In genomic region chrX:19446397-19446796, GRCh38 we compare ENCODE assay signal across 32 cellular contexts.
"Had no signal": no experiment of that assay in that cellular context is flagged by ENCODE, and none has a peak within 500 bp of the region (broad histone marks: within the 10 kb centered on the region; RNA-seq: fewer than 3 reads in every experiment).

No MANE protein-coding gene starts in this region.

- H3K9me3 Mint-ChIP-seq: activated B cell treated with CpG ODN at 0.5 μM for 24 hours; activated CD4-positive, alpha-beta memory T cell treated with anti-CD3 and anti-CD28 coated beads, Interleukin-2, amount 10 ng/mL, durations not matched to agents 7 days and 5 days; activated naive CD8-positive, alpha-beta T cell treated with anti-CD3 and anti-CD28 coated beads for 36 hours; activated naive CD8-positive, alpha-beta T cell treated with anti-CD3 and anti-CD28 coated beads, Interleukin-2, amount 50 U/mL, for 24 hours; activated T-cell treated with anti-CD3 and anti-CD28 coated beads, Interleukin-2, amount 50 U/mL, for 24 hours; activated T-cell treated with anti-CD3 and anti-CD28 coated beads, Interleukin-2, amount 50 U/mL, for 72 hours; effector memory CD8-positive, alpha-beta T cell; T-helper 1 cell treated with Interleukin-12 subunit alpha and Interleukin-12 subunit beta and Interleukin-4 antibody, amounts not matched to agents 30 μg/mL and 1 μg/mL, for 36 hours had no signal

- H2AFZ ChIP-seq: hepatocyte had no signal

- ATAC-seq: activated CD4-positive, CD25-positive, alpha-beta regulatory T cell treated with anti-CD3 and anti-CD28 coated beads, Interleukin-2, amount 50 U/mL, for 24 hours; activated naive CD8-positive, alpha-beta T cell treated with anti-CD3 and anti-CD28 coated beads, Interleukin-2, amount 50 U/mL, for 24 hours; activated T-cell treated with anti-CD3 and anti-CD28 coated beads, Interleukin-2, amount 50 U/mL, for 72 hours; body of pancreas; effector memory CD8-positive, alpha-beta T cell; foreskin keratinocyte; gastroesophageal sphincter; heart right ventricle had no signal

- H3K27me3 ChIP-seq: adrenal gland, body of pancreas, esophagus muscularis mucosa, foreskin keratinocyte, gastroesophageal sphincter, hepatocyte had no signal

- DNase-seq: activated B cell treated with CpG ODN at 0.5 μM for 24 hours; activated CD4-positive, alpha-beta memory T cell treated with anti-CD3 and anti-CD28 coated beads, Interleukin-2, amount 10 ng/mL, durations not matched to agents 7 days and 5 days; activated CD4-positive, alpha-beta T cell treated with anti-CD3 and anti-CD28 coated beads for 48 hours; activated CD4-positive, alpha-beta T cell treated with anti-CD3 and anti-CD28 coated beads, Interleukin-2, amount 50 U/mL, for 1 hour; activated CD8-positive, alpha-beta memory T cell treated with anti-CD3 and anti-CD28 coated beads, Interleukin-2, amount 50 U/mL, for 48 hours; activated gamma-delta T cell; activated naive CD4-positive, alpha-beta T cell; activated naive CD4-positive, alpha-beta T cell treated with anti-CD3 and anti-CD28 coated beads, Interleukin-2, amount 50 U/mL, for 16 hours; activated naive CD8-positive, alpha-beta T cell treated with anti-CD3 and anti-CD28 coated beads for 36 hours; activated naive CD8-positive, alpha-beta T cell treated with anti-CD3 and anti-CD28 coated beads, Interleukin-2, amount 50 U/mL, for 24 hours; activated T-cell treated with anti-CD3 and anti-CD28 coated beads for 4 hours; activated T-cell treated with anti-CD3 and anti-CD28 coated beads, Interleukin-2, amount 50 U/mL, for 24 hours; activated T-cell treated with anti-CD3 and anti-CD28 coated beads, Interleukin-2, amount 50 U/mL, for 72 hours; amygdala; aorta; body of pancreas; caudate nucleus; cortex of kidney; dermis blood vessel endothelial cell; effector CD4-positive, alpha-beta T cell; effector memory CD8-positive, alpha-beta T cell; erythroblast; foreskin keratinocyte; heart right ventricle; T-helper 9 cell; WERI-Rb-1 had no signal

- H3K9me3 ChIP-seq: adrenal gland, body of pancreas, esophagus muscularis mucosa, gastroesophageal sphincter, heart right ventricle had no signal

- H3K36me3 Mint-ChIP-seq: activated naive CD8-positive, alpha-beta T cell treated with anti-CD3 and anti-CD28 coated beads for 36 hours had no signal

- H3K4me1 Mint-ChIP-seq: activated B cell treated with CpG ODN at 0.5 μM for 24 hours; activated CD4-positive, alpha-beta memory T cell treated with anti-CD3 and anti-CD28 coated beads, Interleukin-2, amount 10 ng/mL, durations not matched to agents 7 days and 5 days; activated naive CD8-positive, alpha-beta T cell treated with anti-CD3 and anti-CD28 coated beads for 36 hours; activated naive CD8-positive, alpha-beta T cell treated with anti-CD3 and anti-CD28 coated beads, Interleukin-2, amount 50 U/mL, for 24 hours had no signal

- H3K27ac ChIP-seq: body of pancreas, esophagus muscularis mucosa, foreskin keratinocyte, gastroesophageal sphincter, heart right ventricle, hepatocyte, WERI-Rb-1 had no signal

- H3K27me3 Mint-ChIP-seq: activated B cell treated with CpG ODN at 0.5 μM for 24 hours; activated naive CD8-positive, alpha-beta T cell treated with anti-CD3 and anti-CD28 coated beads for 36 hours had no signal

- H3K4me1 ChIP-seq: adrenal gland, esophagus muscularis mucosa, foreskin keratinocyte, gastroesophageal sphincter, heart right ventricle had no signal

- H3K4me2 ChIP-seq: hepatocyte had no signal

- H3K79me2 ChIP-seq: hepatocyte had no signal

- H3K4me3 ChIP-seq: adrenal gland, body of pancreas, esophagus muscularis mucosa, gastroesophageal sphincter, heart right ventricle, hepatocyte had no signal

- H3K36me3 ChIP-seq: adrenal gland, esophagus muscularis mucosa, gastroesophageal sphincter, heart right ventricle, WERI-Rb-1 had no signal

- H3K4me3 Mint-ChIP-seq: activated B cell treated with CpG ODN at 0.5 μM for 24 hours; activated CD4-positive, alpha-beta memory T cell treated with anti-CD3 and anti-CD28 coated beads, Interleukin-2, amount 10 ng/mL, durations not matched to agents 7 days and 5 days; activated naive CD8-positive, alpha-beta T cell treated with anti-CD3 and anti-CD28 coated beads for 36 hours; activated naive CD8-positive, alpha-beta T cell treated with anti-CD3 and anti-CD28 coated beads, Interleukin-2, amount 50 U/mL, for 24 hours; activated T-cell treated with anti-CD3 and anti-CD28 coated beads, Interleukin-2, amount 50 U/mL, for 24 hours; activated T-cell treated with anti-CD3 and anti-CD28 coated beads, Interleukin-2, amount 50 U/mL, for 72 hours; effector memory CD8-positive, alpha-beta T cell; T-helper 1 cell treated with Interleukin-12 subunit alpha and Interleukin-12 subunit beta and Interleukin-4 antibody, amounts not matched to agents 30 μg/mL and 1 μg/mL, for 36 hours had no signal

- H3K27ac Mint-ChIP-seq: activated B cell treated with CpG ODN at 0.5 μM for 24 hours; activated CD4-positive, alpha-beta memory T cell treated with anti-CD3 and anti-CD28 coated beads, Interleukin-2, amount 10 ng/mL, durations not matched to agents 7 days and 5 days; activated naive CD8-positive, alpha-beta T cell treated with anti-CD3 and anti-CD28 coated beads for 36 hours; activated naive CD8-positive, alpha-beta T cell treated with anti-CD3 and anti-CD28 coated beads, Interleukin-2, amount 50 U/mL, for 24 hours; activated T-cell treated with anti-CD3 and anti-CD28 coated beads, Interleukin-2, amount 50 U/mL, for 24 hours; activated T-cell treated with anti-CD3 and anti-CD28 coated beads, Interleukin-2, amount 50 U/mL, for 72 hours; effector memory CD8-positive, alpha-beta T cell; T-helper 1 cell treated with Interleukin-12 subunit alpha and Interleukin-12 subunit beta and Interleukin-4 antibody, amounts not matched to agents 30 μg/mL and 1 μg/mL, for 36 hours had no signal
